ENCODE assay signal across 28 cellular contexts in genomic region chr1:85102479-85102878, GRCh38. TPM values are rescaled to one million over a fixed set of nuclear protein-coding genes. Genes with fewer than 3 reads are reported as not detected.
"Had no signal": no experiment of that assay in that cellular context is flagged by ENCODE, and none has a peak within 500 bp of the region (broad histone marks: within the 10 kb centered on the region; RNA-seq: fewer than 3 reads in every experiment).

No MANE protein-coding gene starts in this region.

- ATAC-seq: left colon; left lung; lower lobe of right lung; naive thymus-derived CD8-positive, alpha-beta T cell; sciatic nerve; stimulated activated naive B cell treated with anti-CD40 and anti-IgM and Interleukin-4, amounts not matched to agents 10 μg/mL and 1 μg/mL and 100 μg/mL, for 72 hours; stimulated activated naive CD8-positive, alpha-beta T cell treated with anti-CD3 and anti-CD28 coated beads, Interleukin-15, Interleukin-2, amounts not matched to agents 100 U/mL and 50 U/mL, for 24 hours; upper lobe of right lung had no signal

- FAIRE-seq: islet of Langerhans, urothelium cell line had no signal

- H2AFZ ChIP-seq: parathyroid adenoma had no signal

- DNase-seq: hypothalamus; immature natural killer cell; kidney; left colon; left lung; lower lobe of right lung; mammary epithelial cell; mesenchymal stem cell; naive thymus-derived CD8-positive, alpha-beta T cell; nucleus accumbens; stimulated activated CD4-positive, alpha-beta T cell treated with anti-CD3 and anti-CD28 coated beads, Interleukin-12 subunit alpha, Interleukin-12 subunit beta, amount 100 ng/mL, for 4 hours; stimulated activated CD4-positive, alpha-beta T cell treated with anti-CD3 and anti-CD28 coated beads, Interleukin-15, amount 100 ng/mL, for 24 hours; stimulated activated CD4-positive, alpha-beta T cell treated with anti-CD3 and anti-CD28 coated beads, Interleukin-2, amount 100 ng/mL, for 24 hours; stimulated activated CD4-positive, alpha-beta T cell treated with anti-CD3 and anti-CD28 coated beads, Interleukin-4, amount 100 ng/mL, for 1 hour; stimulated activated naive B cell treated with anti-CD40 and anti-IgM and Interleukin-4, amounts not matched to agents 10 μg/mL and 1 μg/mL and 100 μg/mL, for 72 hours; stimulated activated naive CD8-positive, alpha-beta T cell treated with anti-CD3 and anti-CD28 coated beads, Interleukin-15, Interleukin-2, amounts not matched to agents 100 U/mL and 50 U/mL, for 24 hours; stomach; testis; thyroid gland; transverse colon; upper lobe of right lung had no signal

- H3K79me2 ChIP-seq: parathyroid adenoma had no signal

- H3K27ac ChIP-seq: left lung, lower lobe of right lung, parathyroid adenoma, right atrium auricular region, skin epidermis, stomach, testis, thyroid gland, transverse colon, upper lobe of right lung had no signal

- H3K4me1 ChIP-seq: left lung, lower lobe of right lung, parathyroid adenoma, right atrium auricular region, stomach, testis, thyroid gland, transverse colon, upper lobe of right lung had no signal

- H3K27me3 ChIP-seq: left lung, right atrium auricular region, stomach, testis, thyroid gland, transverse colon, upper lobe of right lung had no signal

- H3K9ac ChIP-seq: parathyroid adenoma had no signal

- H3K4me3 ChIP-seq: left lung, lower lobe of right lung, right atrium auricular region, skin epidermis, stomach, testis, thyroid gland, transverse colon, upper lobe of right lung had no signal

- H3K9me3 ChIP-seq: left lung, lower lobe of right lung, right atrium auricular region, stomach, testis, thyroid gland, transverse colon, upper lobe of right lung had no signal

- H3K36me3 ChIP-seq: left lung, lower lobe of right lung, right atrium auricular region, stomach, thyroid gland, transverse colon, upper lobe of right lung had no signal

RNA-seq across cellular contexts. Expression of gene MCOLN3, which starts 54.2 kb away (rescaled TPM):
- total RNA-seq: naive thymus-derived CD8-positive, alpha-beta T cell; osteocyte had no signal
- polyA plus RNA-seq: immature natural killer cell had no signal
